In genomic region chr9:92444841-92445240, GRCh38 we compare ENCODE assay signal across 19 cellular contexts. TPM values are rescaled to one million over a fixed set of nuclear protein-coding genes. Genes with fewer than 3 reads are reported as not detected.
DNase-seq lines count a peak whose midpoint lies in the region; ATAC-seq and TF ChIP-seq lines count a peak whose summit lies in the region.
"Had no signal": no experiment of that assay in that cellular context is flagged by ENCODE, and none has a peak within 500 bp of the region (broad histone marks: within the 10 kb centered on the region; RNA-seq: fewer than 3 reads in every experiment).

No MANE protein-coding gene starts in this region.

- WGBS in mesenchymal stem cell, result 92% methylated on average over 4 of the region's 4 CpGs

- no peak overlapping the region for H3K14ac ChIP-seq in mesenchymal stem cell (ENCODE audit: low read length in 2 of 2)

- H2BK5ac ChIP-seq in mesenchymal stem cell (ENCODE audit: low read depth, low read length, poor library complexity, severe bottlenecking), result no peak overlapping the region

- POLR2A ChIA-PET in HEK293 (lab: Yijun Ruan, JAX), result no interaction called here

- no peak overlapping the region for H3K4me2 ChIP-seq in mesenchymal stem cell (ENCODE audit: low read length, poor library complexity, severe bottlenecking)

- no peak overlapping the region for H2BK120ac ChIP-seq in mesenchymal stem cell (ENCODE audit: low read depth, low read length)

- H3K9me3 ChIP-seq in HEK293 (ENCODE audit: control insufficient read depth, insufficient read depth, low read depth, low read length) (no peaks in the 10 kb centered on the region), mesenchymal stem cell (ENCODE audit: control insufficient read depth, low read length) (no peaks in the 10 kb centered on the region)
- H3K9me3 ChIP-seq: Caco-2 had no signal

- DNase-seq in NCI-H146 (lab: John Stamatoyannopoulos, UW) (peak; percentile 61), NCI-H146 treated with DMSO at 0.1 percent for 48 hours (lab: John Stamatoyannopoulos, UW; ENCODE audit: unreplicated experiment) (no peak), NCI-H345 treated with DMSO at 0.1 percent for 48 hours (lab: John Stamatoyannopoulos, UW; ENCODE audit: unreplicated experiment) (peak; percentile 31), mesenchymal stem cell (no peak), T-helper 2 cell (no peak), SIG-M5 treated with dmso at 0.1 percent for 504 hours (lab: John Stamatoyannopoulos, UW; ENCODE audit: unreplicated experiment) (no peak)
- DNase-seq: 8988T; Caco-2; CD4-positive, alpha-beta T cell; GF-D8; NCI-H1105; NCI-H187 treated with DMSO at 0.1 percent for 48 hours; Right ventricle myocardium superior had no signal

- H3K4me3 ChIP-seq in HEK293 (ENCODE audit: low read depth, low read length) (no peak overlapping the region), mesenchymal stem cell (ENCODE audit: insufficient read depth in 1 of 2, low read depth in 1 of 2, low read length in 2 of 2) (no peak overlapping the region)
- H3K4me3 ChIP-seq: K562, SK-N-MC had no signal

- no peaks in the 10 kb centered on the region for H3K4me1 ChIP-seq in HEK293 (ENCODE audit: control insufficient read depth, insufficient read depth, low read length)
- no peaks in the 10 kb centered on the region for H3K4me1 ChIP-seq in mesenchymal stem cell (ENCODE audit: control insufficient read depth, insufficient read depth, low read depth, low read length)
- H3K4me1 ChIP-seq: Caco-2 had no signal

- H3K9ac ChIP-seq in mesenchymal stem cell (ENCODE audit: low read length), result no peak overlapping the region

- ATAC-seq in GM18858 (IDR thresholded peaks at IDR 0.05; ENCODE audit: unreplicated experiment), result no peak
- ATAC-seq: HCT116, K562 had no signal

- peak overlapping the region; percentile 61 for H4K91ac ChIP-seq in mesenchymal stem cell (ENCODE audit: low read length)

- no peak overlapping the region for H2BK15ac ChIP-seq in mesenchymal stem cell (ENCODE audit: low read depth, poor library complexity, severe bottlenecking)

- no peaks in the 10 kb centered on the region for H3K27me3 ChIP-seq in mesenchymal stem cell (ENCODE audit: control insufficient read depth in 1 of 2, insufficient read depth in 1 of 2, low read length in 2 of 2)

- H4K8ac ChIP-seq in mesenchymal stem cell (ENCODE audit: low read length), result no peak overlapping the region

- H2AK5ac ChIP-seq in mesenchymal stem cell (ENCODE audit: low read length, severe bottlenecking), result no peak overlapping the region

- H2BK12ac ChIP-seq in mesenchymal stem cell (ENCODE audit: low read length in 2 of 2), result no peak overlapping the region

- CTCF ChIA-PET in HEK293 (lab: Yijun Ruan, JAX), result interaction anchor here (0.6 to 1.5 kb wide), 4 partner anchors 10 to 305 kb away, joined by 3 to 5 read pairs (median 3); no protein-coding TSS in a partner anchor

- H3K79me1 ChIP-seq in mesenchymal stem cell (replicated peaks; ENCODE audit: low read length, poor library complexity, severe bottlenecking), result peaks cover 1% of the 10 kb centered on the region

- no peak overlapping the region for H3K4ac ChIP-seq in mesenchymal stem cell (ENCODE audit: low read depth in 1 of 2, low read length in 2 of 2)

- H3K23ac ChIP-seq in mesenchymal stem cell (ENCODE audit: low read length in 2 of 2), result no peak overlapping the region

- H3K27ac ChIP-seq in HEK293 (ENCODE audit: extremely low read depth, low read depth, low read length) (no peak overlapping the region), mesenchymal stem cell (ENCODE audit: low read length, poor library complexity, severe bottlenecking) (no peak overlapping the region)
- H3K27ac ChIP-seq: SK-N-MC had no signal

- no peak overlapping the region for H3K18ac ChIP-seq in mesenchymal stem cell (ENCODE audit: low read depth in 1 of 2, low read length in 2 of 2)

- no peaks in the 10 kb centered on the region for H3K36me3 ChIP-seq in HEK293 (ENCODE audit: control insufficient read depth in 2 of 2, insufficient read depth in 1 of 2, low read length in 2 of 2)
- H3K36me3 ChIP-seq in mesenchymal stem cell (ENCODE audit: control insufficient read depth in 1 of 2, insufficient read depth in 2 of 2, low read depth in 1 of 2, low read length in 2 of 2), result no peaks in the 10 kb centered on the region

- H2AFZ ChIP-seq in mesenchymal stem cell (ENCODE audit: low read depth, low read length), result no peak overlapping the region

- TF ChIP-seq CTCF in HEK293 (tag by site-specific recombination; IDR thresholded peaks at IDR 0.05), result no peak

TF ChIP-seq in HEK293, 187 proteins besides CTCF, POLR2A, EP300 and RAD21:
- no peak for TF ChIP-seq ZNF558 (tag by site-specific recombination; IDR thresholded peaks at IDR 0.05)
- no peak for TF ChIP-seq ZNF423 (tag by site-specific recombination; IDR thresholded peaks at IDR 0.05)
- TF ChIP-seq ZNF311 (tag by site-specific recombination; IDR thresholded peaks at IDR 0.05; ENCODE audit: borderline replicate concordance), result no peak
- TF ChIP-seq ZIC2 (tag by site-specific recombination; IDR thresholded peaks at IDR 0.05), result 0 out of 2 replicates have a peak, but pooled peaks have one; percentile 5
- no peak for TF ChIP-seq ZNF670 (tag by site-specific recombination; IDR thresholded peaks at IDR 0.05; ENCODE audit: low read depth)
- TF ChIP-seq ZFP37 (tag by site-specific recombination; IDR thresholded peaks at IDR 0.05), result no peak

RNA-seq across cellular contexts. Expression of gene OMD, which starts 20.6 kb away (rescaled TPM):
- not detected for polyA plus RNA-seq in mesenchymal stem cell (2013, experiment 1 of 2)
- not detected for polyA plus RNA-seq in mesenchymal stem cell (2013, experiment 2 of 2)
- polyA plus RNA-seq: AG04450 had no signal

RNA-seq across cellular contexts. Expression of gene ASPN, which starts 37.5 kb away (rescaled TPM):
- polyA plus RNA-seq in mesenchymal stem cell (2013, experiment 1 of 2), result 3.5 TPM
- 3.7 TPM for polyA plus RNA-seq in mesenchymal stem cell (2013, experiment 2 of 2)

RNA-seq across cellular contexts. Expression of gene OGN, which starts 40.5 kb away (rescaled TPM):
- not detected for polyA plus RNA-seq in mesenchymal stem cell (2013, experiment 1 of 2)
- polyA plus RNA-seq in mesenchymal stem cell (2013, experiment 2 of 2), result 0.03 TPM

Comparison
In these comparisons a context has a peak if more than half of its experiments do, and no peak if none do; other contexts are left out.
1. DNase-seq: peak in NCI-H146 (single experiment) and NCI-H345 treated with DMSO at 0.1 percent for 48 hours (single experiment); none in NCI-H146 treated with DMSO at 0.1 percent for 48 hours (single experiment), mesenchymal stem cell (single experiment), T-helper 2 cell (0 of 5) and SIG-M5 treated with dmso at 0.1 percent for 504 hours (single experiment).